9 cellular contexts compared by ENCODE assay signal in the genomic region with DNA sequence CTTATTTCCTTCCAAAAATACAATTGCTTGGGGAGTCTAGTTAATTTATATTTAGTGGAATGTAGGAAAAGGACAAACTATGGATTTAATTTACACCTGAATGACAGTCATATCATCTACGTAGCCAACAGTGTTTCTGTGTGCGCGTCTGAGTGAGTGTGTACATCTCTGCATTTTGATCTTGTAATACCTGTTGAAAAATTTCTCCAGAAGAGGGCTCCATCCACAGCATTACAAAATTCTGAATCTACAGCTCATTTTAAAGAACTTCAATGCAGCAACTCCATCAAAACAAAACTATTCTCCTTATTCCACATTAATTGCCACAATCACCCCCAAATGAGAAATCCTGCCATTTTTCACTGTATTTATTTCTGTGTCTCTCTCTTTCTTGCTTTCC. TPM values are rescaled to one million over a fixed set of nuclear protein-coding genes. Genes with fewer than 3 reads are reported as not detected.
DNase-seq lines count a peak whose midpoint lies in the region; ATAC-seq and TF ChIP-seq lines count a peak whose summit lies in the region.
"Had no signal": no experiment of that assay in that cellular context is flagged by ENCODE, and none has a peak within 500 bp of the region (broad histone marks: within the 10 kb centered on the region; RNA-seq: fewer than 3 reads in every experiment).

No MANE protein-coding gene starts in this region.

- TF ChIP-seq CTCF in GM12872 (IDR thresholded peaks at IDR 0.05; ENCODE audit: insufficient read depth, low read depth, low read length): peak; percentile 21; the same call in 1 of the 3 replicates
- TF ChIP-seq CTCF in OCI-LY1 (IDR thresholded peaks at IDR 0.05; ENCODE audit: low read length): peak; percentile 38; the same call in 1 of the 2 replicates
- peak; percentile 10 for TF ChIP-seq CTCF in endodermal cell (conservative IDR thresholded peaks at IDR 0.05)
- peak; percentile 46 for TF ChIP-seq CTCF in retinal pigment epithelial cell (conservative IDR thresholded peaks at IDR 0.05; ENCODE audit: low read depth, low read length)

- DNase-seq in endodermal cell (no peak), retinal pigment epithelial cell (ENCODE audit: low read depth) (no peak)
- no peak for DNase-seq in activated effector memory CD4-positive, alpha-beta T cell treated with anti-CD3 and anti-CD28 coated beads, Interleukin-2, amount 50 U/mL, for 16 hours
- no peak for DNase-seq in stimulated activated CD4-positive, alpha-beta T cell treated with anti-CD3 and anti-CD28 coated beads, Interleukin-2, amount 100 ng/mL, for 24 hours
- DNase-seq: activated CD8-positive, alpha-beta T cell treated with anti-CD3 and anti-CD28 coated beads for 36 hours had no signal

- no peaks in the 10 kb centered on the region for H3K9me3 ChIP-seq in OCI-LY1 (ENCODE audit: low read length)
- H3K9me3 ChIP-seq in endodermal cell (ENCODE audit: control insufficient read depth, low read length): peaks cover 4% of the 10 kb centered on the region

- no peaks in the 10 kb centered on the region for H3K79me2 ChIP-seq in OCI-LY1 (ENCODE audit: insufficient read depth, low read length)

- H4K20me1 ChIP-seq in OCI-LY1 (ENCODE audit: insufficient read depth, low read length): no peaks in the 10 kb centered on the region

- H3K36me3 ChIP-seq in OCI-LY1 (ENCODE audit: insufficient read depth, low read length): no peaks in the 10 kb centered on the region
- H3K36me3 ChIP-seq in endodermal cell (ENCODE audit: control insufficient read depth, insufficient read depth, low read length): no peaks in the 10 kb centered on the region

- WGBS in endodermal cell (ENCODE audit: insufficient coverage in 1 of 2, insufficient read length in 1 of 2), 2 experiments: 91 to 97% methylated on average over 3 of the region's 3 CpGs

- no peak overlapping the region for H2AFZ ChIP-seq in OCI-LY1 (ENCODE audit: low read length)

- no peaks in the 10 kb centered on the region for H3K36me3 Mint-ChIP-seq in endodermal cell (ENCODE audit: low read depth)

- peaks cover 7% of the 10 kb centered on the region; the same call in 1 of the 2 replicates for H3K27me3 ChIP-seq in OCI-LY1 (ENCODE audit: insufficient read depth, low read length)
- peaks cover 37% of the 10 kb centered on the region for H3K27me3 ChIP-seq in endodermal cell (ENCODE audit: control insufficient read depth, insufficient read depth, low read length, poor library complexity, severe bottlenecking)

- H3K27ac Mint-ChIP-seq in endodermal cell: no peak overlapping the region
- H3K27ac Mint-ChIP-seq: activated CD8-positive, alpha-beta T cell treated with anti-CD3 and anti-CD28 coated beads for 36 hours had no signal

- no peaks in the 10 kb centered on the region for H3F3A ChIP-seq in OCI-LY1 (ENCODE audit: insufficient read depth, low read length)

- no peaks in the 10 kb centered on the region for H3K9me2 ChIP-seq in OCI-LY1 (ENCODE audit: low read depth, low read length)

- peaks cover 22% of the 10 kb centered on the region for H3K4me1 Mint-ChIP-seq in endodermal cell

- no peak overlapping the region for H3K4me3 ChIP-seq in OCI-LY1 (ENCODE audit: low read depth, low read length, poor library complexity, severe bottlenecking)
- no peak overlapping the region for H3K4me3 ChIP-seq in endodermal cell (ENCODE audit: low read length)
- H3K4me3 ChIP-seq in retinal pigment epithelial cell (ENCODE audit: low read length): no peak overlapping the region

- no peak overlapping the region for H3K9ac ChIP-seq in OCI-LY1 (ENCODE audit: low read length)
- no peak overlapping the region for H3K9ac ChIP-seq in endodermal cell (ENCODE audit: extremely low read depth, low read length, poor library complexity, severe bottlenecking)

- peaks cover 49% of the 10 kb centered on the region for H3K27me3 Mint-ChIP-seq in endodermal cell (ENCODE audit: insufficient read depth)

- no peak overlapping the region for H3K4me3 Mint-ChIP-seq in endodermal cell
- H3K4me3 Mint-ChIP-seq: activated CD8-positive, alpha-beta T cell treated with anti-CD3 and anti-CD28 coated beads for 36 hours had no signal

- ATAC-seq in esophagus mucosa (no peak), HG03439 (IDR thresholded peaks at IDR 0.05; ENCODE audit: unreplicated experiment) (no peak)
- ATAC-seq: activated CD8-positive, alpha-beta T cell treated with anti-CD3 and anti-CD28 coated beads for 36 hours had no signal

- H3K4me1 ChIP-seq in OCI-LY1 (ENCODE audit: insufficient read depth, low read length, severe bottlenecking) (no peaks in the 10 kb centered on the region), endodermal cell (ENCODE audit: control insufficient read depth, insufficient read depth, low read length) (peaks cover 11% of the 10 kb centered on the region)

- H3K4me2 ChIP-seq in OCI-LY1 (ENCODE audit: low read length): no peak overlapping the region

- peaks cover 1% of the 10 kb centered on the region for H3K9me3 Mint-ChIP-seq in endodermal cell
- H3K9me3 Mint-ChIP-seq: activated CD8-positive, alpha-beta T cell treated with anti-CD3 and anti-CD28 coated beads for 36 hours had no signal

- H3K27ac ChIP-seq in OCI-LY1 (ENCODE audit: low read depth, low read length, poor library complexity, severe bottlenecking) (no peak overlapping the region), endodermal cell (ENCODE audit: low read depth, low read length) (no peak overlapping the region)

RNA-seq across cellular contexts. Expression of gene CDH13, which starts 3.9 kb away (rescaled TPM):
- total RNA-seq in endodermal cell: 1 to 10 TPM in 1 of 2 donors, under 1 TPM in 1; 0.86 to 1.8 TPM
- polyA plus RNA-seq in endodermal cell (2013, experiment 1 of 2): 7.7 TPM
- polyA plus RNA-seq in endodermal cell (2013, experiment 2 of 2): 12.1 TPM
- 8.4 TPM for total RNA-seq in esophagus mucosa
- total RNA-seq: activated CD8-positive, alpha-beta T cell treated with anti-CD3 and anti-CD28 coated beads for 36 hours had no signal
